ENCODE assay signal across 8 cellular contexts in the genomic region with DNA sequence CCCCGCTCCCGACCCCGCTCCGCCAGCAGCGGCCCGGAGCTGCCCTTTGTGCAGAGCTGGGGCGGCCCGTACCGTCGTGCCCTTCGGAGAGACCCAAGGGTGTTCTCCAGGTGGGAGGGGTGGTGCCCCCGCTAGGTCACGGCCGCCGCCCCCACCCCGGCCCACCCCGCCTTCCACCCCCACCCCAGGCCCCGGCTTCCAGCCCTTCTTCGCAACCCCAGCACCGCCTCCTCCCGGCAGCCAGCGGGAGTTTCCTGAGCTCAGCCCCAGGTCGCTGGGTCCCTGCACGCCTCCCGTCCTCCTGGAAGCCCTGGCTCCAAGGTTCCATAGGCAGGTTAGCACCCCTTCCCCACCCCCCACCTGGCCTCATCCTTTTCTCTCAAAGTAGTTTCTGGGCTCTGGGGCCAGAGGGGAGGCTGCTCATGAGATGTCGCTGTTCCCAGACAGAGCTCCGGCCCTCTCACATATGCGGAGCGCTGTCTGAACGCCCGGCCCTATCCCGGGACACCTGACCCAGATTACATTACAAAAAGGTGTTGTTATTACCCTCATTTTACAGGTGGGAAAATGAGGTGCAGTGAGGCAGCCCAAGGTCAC. TPM values are rescaled to one million over a fixed set of nuclear protein-coding genes. Genes with fewer than 3 reads are reported as not detected.
DNase-seq lines count a peak whose midpoint lies in the region; ATAC-seq and TF ChIP-seq lines count a peak whose summit lies in the region.

No MANE protein-coding gene starts in this region.

- H3K18ac ChIP-seq in mesendoderm (ENCODE audit: low read length): peak overlapping the region; percentile 76

- no peaks in the 10 kb centered on the region for H3K9me3 ChIP-seq in cardiac muscle cell (ENCODE audit: low read depth)
- H3K9me3 ChIP-seq in OCI-LY1 (ENCODE audit: low read length): no peaks in the 10 kb centered on the region

- no peak overlapping the region for H3K9ac ChIP-seq in OCI-LY1 (ENCODE audit: low read length)
- H3K9ac ChIP-seq in mesendoderm (ENCODE audit: low read length): peak overlapping the region; percentile 11

- peak overlapping the region; percentile 36; the same call in 1 of the 2 replicates for H3K4me2 ChIP-seq in OCI-LY1 (ENCODE audit: low read length)
- H3K4me2 ChIP-seq in mesendoderm (ENCODE audit: low read length): peak overlapping the region; percentile 6

- TF ChIP-seq CTCF in cardiac muscle cell (IDR thresholded peaks at IDR 0.05; ENCODE audit: low read depth, low read length): peak; percentile 47
- peak; percentile 14; the same call in 1 of the 2 replicates for TF ChIP-seq CTCF in OCI-LY1 (IDR thresholded peaks at IDR 0.05; ENCODE audit: low read length)
- no peak for TF ChIP-seq CTCF in coronary artery (IDR thresholded peaks at IDR 0.05)

- H3K79me2 ChIP-seq in OCI-LY1 (ENCODE audit: insufficient read depth, low read length) (no peaks in the 10 kb centered on the region), mesendoderm (ENCODE audit: control insufficient read depth, insufficient read depth, low read length) (no peaks in the 10 kb centered on the region)

- no peaks in the 10 kb centered on the region for H3K36me3 ChIP-seq in cardiac muscle cell
- H3K36me3 ChIP-seq in OCI-LY1 (ENCODE audit: insufficient read depth, low read length): no peaks in the 10 kb centered on the region
- H3K36me3 ChIP-seq in mesendoderm (ENCODE audit: control insufficient read depth, insufficient read depth, low read length): no peaks in the 10 kb centered on the region

- H3K4ac ChIP-seq in mesendoderm (ENCODE audit: low read depth, low read length): peak overlapping the region; percentile 71

- H3K9me2 ChIP-seq in OCI-LY1 (ENCODE audit: low read depth, low read length): no peaks in the 10 kb centered on the region

- no peaks in the 10 kb centered on the region for H4K20me1 ChIP-seq in OCI-LY1 (ENCODE audit: insufficient read depth, low read length)

- H3K27ac ChIP-seq in cardiac muscle cell (no peak overlapping the region), OCI-LY1 (ENCODE audit: low read depth, low read length, poor library complexity, severe bottlenecking) (no peak overlapping the region), coronary artery (no peak overlapping the region), mesendoderm (ENCODE audit: low read depth, low read length) (no peak overlapping the region)

- H3K4me3 ChIP-seq in cardiac muscle cell: peak overlapping the region; percentile 37
- no peak overlapping the region for H3K4me3 ChIP-seq in OCI-LY1 (ENCODE audit: low read depth, low read length, poor library complexity, severe bottlenecking)
- H3K4me3 ChIP-seq in coronary artery: peak overlapping the region; percentile 74
- H3K4me3 ChIP-seq in mesendoderm (ENCODE audit: low read length): no peak overlapping the region

- DNase-seq in cardiac muscle cell (ENCODE audit: low read depth in 1 of 2, low spot score in 1 of 2): peak; percentile 42 to 52
- no peak for DNase-seq in cardiac septum (ENCODE audit: low spot score)
- DNase-seq in coronary artery (ENCODE audit: low spot score): no peak
- peak; percentile 80 for DNase-seq in mesendoderm
- no peak for DNase-seq in MV-4-11 (lab: John Stamatoyannopoulos, UW)

- H3K79me1 ChIP-seq in mesendoderm (ENCODE audit: low read length): no peaks in the 10 kb centered on the region

- no peak overlapping the region for H3K23ac ChIP-seq in mesendoderm (ENCODE audit: low read length)

- no peak for ATAC-seq in GM19467 (IDR thresholded peaks at IDR 0.05; ENCODE audit: unreplicated experiment)
- ATAC-seq in GM21723 (IDR thresholded peaks at IDR 0.05; ENCODE audit: unreplicated experiment): no peak

- H2BK5ac ChIP-seq in mesendoderm (ENCODE audit: low read length): no peak overlapping the region

- H3K4me1 ChIP-seq in cardiac muscle cell (ENCODE audit: low read depth): peaks cover 18% of the 10 kb centered on the region
- H3K4me1 ChIP-seq in OCI-LY1 (ENCODE audit: insufficient read depth, low read length, severe bottlenecking): peaks cover 4% of the 10 kb centered on the region
- no peaks in the 10 kb centered on the region for H3K4me1 ChIP-seq in mesendoderm (ENCODE audit: control insufficient read depth, low read depth, low read length)

- no peak overlapping the region for H2AK5ac ChIP-seq in mesendoderm (ENCODE audit: low read length)

- intact Hi-C loops in cardiac septum (cut with DNase I): no loop called here

- peak overlapping the region; percentile 73 for H3K56ac ChIP-seq in mesendoderm (ENCODE audit: low read length)

- H2AFZ ChIP-seq in OCI-LY1 (ENCODE audit: low read length): no peak overlapping the region

- peak overlapping the region; percentile 30 for H4K8ac ChIP-seq in mesendoderm (ENCODE audit: low read depth, low read length)

- no peak overlapping the region for H2BK15ac ChIP-seq in mesendoderm (replicated peaks; ENCODE audit: low read depth)

- H4K5ac ChIP-seq in mesendoderm (ENCODE audit: low read length): no peak overlapping the region

- no peaks in the 10 kb centered on the region for H3K27me3 ChIP-seq in cardiac muscle cell
- no peaks in the 10 kb centered on the region for H3K27me3 ChIP-seq in OCI-LY1 (ENCODE audit: insufficient read depth, low read length)
- no peaks in the 10 kb centered on the region for H3K27me3 ChIP-seq in mesendoderm (ENCODE audit: insufficient read depth, low read length, poor library complexity)

- no CpG with 5 or more reads among the region's 32 CpGs for WGBS in mesendoderm (ENCODE audit: extremely low coverage, insufficient coverage, low lambda C conversion rate)

- peak overlapping the region; percentile 17 for H2BK120ac ChIP-seq in mesendoderm (ENCODE audit: low read depth, low read length)

- H3F3A ChIP-seq in OCI-LY1 (ENCODE audit: insufficient read depth, low read length): no peaks in the 10 kb centered on the region

RNA-seq across cellular contexts. Expression of gene FGFR3, which starts 25.2 kb away (rescaled TPM):
- total RNA-seq in cardiac muscle cell: 44.3 and 47.3 TPM in 2 replicates
- polyA plus RNA-seq in cardiac muscle cell: 39.2 and 40.9 TPM in 2 replicates
- 4.7 TPM for total RNA-seq in cardiac septum
- polyA plus RNA-seq in mesendoderm (2013, experiment 1 of 2): 8.0 TPM
- polyA plus RNA-seq in mesendoderm (2013, experiment 2 of 2): 7.1 TPM

RNA-seq across cellular contexts. Expression of gene TACC3, which starts 46.5 kb away (rescaled TPM):
- total RNA-seq in cardiac muscle cell (14.4 and 78.2 TPM in 2 replicates), cardiac septum (4.1 TPM)
- polyA plus RNA-seq in cardiac muscle cell: 18.1 and 73.1 TPM in 2 replicates
- polyA plus RNA-seq in mesendoderm (2013, experiment 1 of 2): 125 TPM
- polyA plus RNA-seq in mesendoderm (2013, experiment 2 of 2): 122 TPM

RNA-seq across cellular contexts. Expression of gene TMEM129, which starts 46.7 kb away (rescaled TPM):
- 174 and 175 TPM in 2 replicates for total RNA-seq in cardiac muscle cell
- polyA plus RNA-seq in cardiac muscle cell: 124 and 137 TPM in 2 replicates
- total RNA-seq in cardiac septum: 38.1 TPM
- polyA plus RNA-seq in mesendoderm (2013, experiment 1 of 2): 10.9 TPM
- 10.7 TPM for polyA plus RNA-seq in mesendoderm (2013, experiment 2 of 2)

RNA-seq across cellular contexts. Expression of gene SLBP, which starts 55.7 kb away (rescaled TPM):
- 39.9 and 63.3 TPM in 2 replicates for total RNA-seq in cardiac muscle cell
- 62.0 TPM in 2 replicates for polyA plus RNA-seq in cardiac muscle cell
- total RNA-seq in cardiac septum: 12.1 TPM
- polyA plus RNA-seq in mesendoderm (2013, experiment 1 of 2): 43.5 TPM
- 43.0 TPM for polyA plus RNA-seq in mesendoderm (2013, experiment 2 of 2)

Comparison
In these comparisons a context has a peak if more than half of its experiments do, and no peak if none do; other contexts are left out.
1. DNase-seq: peak in cardiac muscle cell (2 of 2) and mesendoderm (single experiment); none in cardiac septum (single experiment), coronary artery (single experiment) and MV-4-11 (single experiment).
2. H3K4me3 ChIP-seq: peak in cardiac muscle cell (single experiment) and coronary artery (single experiment); none in OCI-LY1 (single experiment) and mesendoderm (single experiment).